Comparison of ENCODE assay signal across 17 cellular contexts in genomic region chr12:77247542-77247941, GRCh38.
"Had no signal": no experiment of that assay in that cellular context is flagged by ENCODE, and none has a peak within 500 bp of the region (broad histone marks: within the 10 kb centered on the region; RNA-seq: fewer than 3 reads in every experiment).

No MANE protein-coding gene starts in this region.

- H3K27me3 ChIP-seq: esophagus squamous epithelium, heart right ventricle, stomach had no signal

- H3K4me3 ChIP-seq: esophagus squamous epithelium, heart right ventricle, lower lobe of right lung, psoas muscle, stomach had no signal

- H3K4me1 ChIP-seq: esophagus squamous epithelium, lower lobe of right lung, psoas muscle, stomach had no signal

- DNase-seq: esophagus squamous epithelium; heart right ventricle; hypothalamus; kidney glomerular epithelial cell; lower lobe of right lung; mesenchymal stem cell; midbrain; psoas muscle; retina; small intestine; stimulated activated CD4-positive, alpha-beta T cell treated with anti-CD3 and anti-CD28 coated beads, Interleukin-12 subunit alpha, Interleukin-12 subunit beta, amount 100 ng/mL, for 4 hours; stimulated activated naive CD4-positive, alpha-beta T cell; stomach; substantia nigra; trophoblast cell had no signal

- H3K36me3 ChIP-seq: esophagus squamous epithelium, heart right ventricle, lower lobe of right lung, stomach had no signal

- H3K27ac ChIP-seq: esophagus squamous epithelium, heart right ventricle, lower lobe of right lung, psoas muscle, stomach had no signal

- ATAC-seq: left lobe of liver; lower lobe of right lung; natural killer cell treated with Interleukin-12 subunit alpha and Interleukin-12 subunit beta and Interleukin-15 and Interleukin-18, amount 100 ng/mL, for 72 hours; psoas muscle had no signal

- H3K9me3 ChIP-seq: esophagus squamous epithelium, heart right ventricle, lower lobe of right lung, psoas muscle, stomach had no signal
